10 cellular contexts compared by ENCODE assay signal in genomic region chr2:9538000-9538507, GRCh38. TPM values are rescaled to one million over a fixed set of nuclear protein-coding genes. Genes with fewer than 3 reads are reported as not detected.
DNase-seq lines count a peak whose midpoint lies in the region; ATAC-seq, FAIRE-seq and TF ChIP-seq lines count a peak whose summit lies in the region.
"Had no signal": no experiment of that assay in that cellular context is flagged by ENCODE, and none has a peak within 500 bp of the region (broad histone marks: within the 10 kb centered on the region; RNA-seq: fewer than 3 reads in every experiment).

No MANE protein-coding gene starts in this region.

- ATAC-seq in natural killer cell, result no peak
- no peak for ATAC-seq in natural killer cell treated with Interleukin-12 subunit alpha and Interleukin-12 subunit beta and Interleukin-15 and Interleukin-18, amount 100 ng/mL, for 72 hours
- peak in 3 of 4 donors; percentile 22 to 42 (median 41) for ATAC-seq in right lobe of liver
- ATAC-seq in GM21515 (IDR thresholded peaks at IDR 0.05; ENCODE audit: unreplicated experiment), result no peak
- ATAC-seq: activated CD4-positive, CD25-positive, alpha-beta regulatory T cell treated with anti-CD3 and anti-CD28 coated beads, Interleukin-2, amount 50 U/mL, for 24 hours had no signal

- intact Hi-C loops in natural killer cell (cut with micrococcal nuclease), result no loop called here
- intact Hi-C loops in breast epithelium (cut with DNase I; ENCODE audit: low total_unique reads), result no loop called here
- intact Hi-C loops in right lobe of liver (cut with DNase I), result no loop called here

- no peaks in the 10 kb centered on the region for H3K36me3 Mint-ChIP-seq in natural killer cell
- no peaks in the 10 kb centered on the region for H3K36me3 Mint-ChIP-seq in natural killer cell treated with Interleukin-12 subunit alpha and Interleukin-12 subunit beta and Interleukin-15 and Interleukin-18, amount 100 ng/mL, for 72 hours

- DNase-seq in natural killer cell (no peak), breast epithelium (ENCODE audit: low spot score in 2 of 2) (no peak), right lobe of liver (no peak), GM12891 (ENCODE audit: insufficient read length, low spot score) (no peak), NCI-H2029 treated with DMSO at 0.1 percent for 48 hours (lab: John Stamatoyannopoulos, UW) (no peak)
- no peak for DNase-seq in natural killer cell treated with Interleukin-12 subunit alpha and Interleukin-12 subunit beta and Interleukin-15 and Interleukin-18, amount 100 ng/mL, for 72 hours (ENCODE audit: low spot score)
- no peak for DNase-seq in stimulated activated naive CD4-positive, alpha-beta T cell treated with Interleukin-2 at 50 U/mL for 16 hours (lab: John Stamatoyannopoulos, UW)
- DNase-seq: stimulated activated CD4-positive, alpha-beta T cell treated with anti-CD3 and anti-CD28 coated beads, Interleukin-2, amount 100 ng/mL, for 24 hours had no signal

- H3K4me3 Mint-ChIP-seq in natural killer cell, result no peak overlapping the region
- H3K4me3 Mint-ChIP-seq in natural killer cell treated with Interleukin-12 subunit alpha and Interleukin-12 subunit beta and Interleukin-15 and Interleukin-18, amount 100 ng/mL, for 72 hours, result no peak overlapping the region

- TF ChIP-seq POLR2A in breast epithelium (IDR thresholded peaks at IDR 0.05), result no peak
- TF ChIP-seq POLR2A in right lobe of liver (IDR thresholded peaks at IDR 0.05), result no peak
- TF ChIP-seq POLR2A in GM12891 (IDR thresholded peaks at IDR 0.05; ENCODE audit: low read depth, low read length), result no peak

- TF ChIP-seq CTCF in natural killer cell (IDR thresholded peaks at IDR 0.05) (no peak), breast epithelium (IDR thresholded peaks at IDR 0.05) (no peak), right lobe of liver (IDR thresholded peaks at IDR 0.05) (no peak)

- no peaks in the 10 kb centered on the region for H3K9me3 Mint-ChIP-seq in natural killer cell
- H3K9me3 Mint-ChIP-seq in natural killer cell treated with Interleukin-12 subunit alpha and Interleukin-12 subunit beta and Interleukin-15 and Interleukin-18, amount 100 ng/mL, for 72 hours, result no peaks in the 10 kb centered on the region

- FAIRE-seq in GM12891 (lab: Jason Lieb, UNC), result no peak

- no peaks in the 10 kb centered on the region for H3K27me3 ChIP-seq in breast epithelium
- no peaks in the 10 kb centered on the region for H3K27me3 ChIP-seq in right lobe of liver

- H3K27ac ChIP-seq in breast epithelium (peak overlapping the region; percentile 86 to 87), right lobe of liver (no peak overlapping the region)

- WGBS in right lobe of liver (ENCODE audit: insufficient coverage, low coverage, low lambda C conversion rate, missing lambda C conversion rate), result 52% methylated on average over 2 of the region's 2 CpGs

- H3K4me1 Mint-ChIP-seq in natural killer cell, result peaks cover 12 to 30% of the 10 kb centered on the region in 2 donors
- peaks cover 35% of the 10 kb centered on the region in 2 donors for H3K4me1 Mint-ChIP-seq in natural killer cell treated with Interleukin-12 subunit alpha and Interleukin-12 subunit beta and Interleukin-15 and Interleukin-18, amount 100 ng/mL, for 72 hours (ENCODE audit: low read depth in 2 of 2)

- H3K9me3 ChIP-seq in breast epithelium, result no peaks in the 10 kb centered on the region
- H3K9me3 ChIP-seq in right lobe of liver, result no peaks in the 10 kb centered on the region

- H3K36me3 ChIP-seq in breast epithelium (no peaks in the 10 kb centered on the region), right lobe of liver (no peaks in the 10 kb centered on the region)

- H3K4me3 ChIP-seq in breast epithelium, result peak overlapping the region in 2 of 3 donors; percentile 15 to 39
- H3K4me3 ChIP-seq in right lobe of liver, result no peak overlapping the region

- no peaks in the 10 kb centered on the region for H3K4me1 ChIP-seq in breast epithelium
- peaks cover 0 to 9% (median 4%) of the 10 kb centered on the region in 4 donors for H3K4me1 ChIP-seq in right lobe of liver

- H3K27me3 Mint-ChIP-seq in natural killer cell (ENCODE audit: low read depth in 2 of 2), result no peaks in the 10 kb centered on the region
- no peaks in the 10 kb centered on the region for H3K27me3 Mint-ChIP-seq in natural killer cell treated with Interleukin-12 subunit alpha and Interleukin-12 subunit beta and Interleukin-15 and Interleukin-18, amount 100 ng/mL, for 72 hours

- H3K27ac Mint-ChIP-seq in natural killer cell, result peak overlapping the region; percentile 57 to 60
- H3K27ac Mint-ChIP-seq in natural killer cell treated with Interleukin-12 subunit alpha and Interleukin-12 subunit beta and Interleukin-15 and Interleukin-18, amount 100 ng/mL, for 72 hours, result peak overlapping the region in 1 of 2 donors; percentile 69

TF ChIP-seq in GM12891, 5 proteins besides CTCF, POLR2A, EP300 and RAD21:
- TF ChIP-seq SPI1 (IDR thresholded peaks at IDR 0.05; ENCODE audit: low read depth, low read length) (no peak), TAF1 (IDR thresholded peaks at IDR 0.05; ENCODE audit: low read depth, low read length) (no peak), POLR2AphosphoS5 (IDR thresholded peaks at IDR 0.05; ENCODE audit: low read depth, low read length) (no peak), PAX5 (IDR thresholded peaks at IDR 0.05; ENCODE audit: insufficient read depth, low read length, severe bottlenecking) (no peak), POU2F2 (IDR thresholded peaks at IDR 0.05; ENCODE audit: low read depth, low read length) (no peak)

RNA-seq across cellular contexts. Expression of gene ADAM17, which starts 17.6 kb away (rescaled TPM):
- total RNA-seq in natural killer cell, result 10 to 100 TPM; 44.0 to 53.8 (median 46.8) TPM
- 10 to 100 TPM; 62.1 to 85.1 TPM for total RNA-seq in natural killer cell treated with Interleukin-12 subunit alpha and Interleukin-12 subunit beta and Interleukin-15 and Interleukin-18, amount 100 ng/mL, for 72 hours
- 10 to 100 TPM; 32.2 to 65.9 (median 48.8) TPM for total RNA-seq in breast epithelium
- total RNA-seq in right lobe of liver, result 10 to 100 TPM in 1 of 6 experiments, 1 to 10 TPM in 5; 5.1 to 11.7 (median 6.6) TPM
- polyA plus RNA-seq in GM12891 (2012; ENCODE audit: low read depth, missing spikeins), result 6.0 TPM

Comparison
In these comparisons a context has a peak if more than half of its experiments do, and no peak if none do; other contexts are left out.
1. ATAC-seq: peak in right lobe of liver (3 of 4); none in natural killer cell (0 of 3), natural killer cell treated with Interleukin-12 subunit alpha and Interleukin-12 subunit beta and Interleukin-15 and Interleukin-18, amount 100 ng/mL, for 72 hours (0 of 2) and GM21515 (single experiment).
2. H3K27ac ChIP-seq: peak in breast epithelium (2 of 2); none in right lobe of liver (0 of 3).
3. H3K4me3 ChIP-seq: peak in breast epithelium (2 of 3); none in right lobe of liver (0 of 3).